2 cellular contexts compared by ENCODE assay signal in genomic region chr9:93116049-93116961, GRCh38.
TF ChIP-seq lines count a peak whose summit lies in the region.

No MANE protein-coding gene starts in this region.

TF ChIP-seq in Ishikawa, 13 proteins besides CTCF, POLR2A, EP300 and RAD21:
- TF ChIP-seq REST (IDR thresholded peaks at IDR 0.05; ENCODE audit: low read depth) (no peak), CEBPB (IDR thresholded peaks at IDR 0.05) (peak; percentile 88)
TF ChIP-seq in Ishikawa: peak in this region for 1.

TF ChIP-seq in HepG2, 621 proteins besides CTCF, POLR2A, EP300 and RAD21 (continues in another document):
- TF ChIP-seq ZNF24 (IDR thresholded peaks at IDR 0.05) (no peak), ZNF367 (CRISPR knock-in tag; IDR thresholded peaks at IDR 0.05; ENCODE audit: borderline replicate concordance) (no peak), ATF3 (CRISPR knock-in tag; IDR thresholded peaks at IDR 0.05) (peak; percentile 20; the same call in 1 of the 2 replicates), ESRRA (CRISPR knock-in tag; IDR thresholded peaks at IDR 0.05; ENCODE audit: low read depth) (peak; percentile 73; the same call in 1 of the 2 replicates), ZBED4 (CRISPR knock-in tag; IDR thresholded peaks at IDR 0.05; ENCODE audit: borderline replicate concordance) (peak; percentile 85; the same call in 1 of the 2 replicates), HINFP (CRISPR knock-in tag; IDR thresholded peaks at IDR 0.05; ENCODE audit: low read depth) (peak; percentile 33; the same call in 1 of the 2 replicates), TFAP4 (IDR thresholded peaks at IDR 0.05; ENCODE audit: borderline replicate concordance, low read depth) (peak; percentile 42; the same call in 1 of the 2 replicates), XRCC5 (optimal IDR thresholded peaks at IDR 0.05; ENCODE audit: low read length) (peak; percentile 43), ZNF280B (CRISPR knock-in tag; IDR thresholded peaks at IDR 0.05; ENCODE audit: borderline replicate concordance) (no peak; the same call in 1 of the 2 replicates), MNT (IDR thresholded peaks at IDR 0.05) (no peak), ZSCAN31 (CRISPR knock-in tag; IDR thresholded peaks at IDR 0.05; ENCODE audit: low read depth) (no peak), RXRB (CRISPR knock-in tag; IDR thresholded peaks at IDR 0.05; ENCODE audit: borderline replicate concordance) (peak; percentile 95), CENPT (CRISPR knock-in tag; IDR thresholded peaks at IDR 0.05; ENCODE audit: low read depth) (no peak), ZNF83 (CRISPR knock-in tag; IDR thresholded peaks at IDR 0.05; ENCODE audit: borderline replicate concordance) (no peak), ZBTB4 (CRISPR knock-in tag; IDR thresholded peaks at IDR 0.05; ENCODE audit: borderline replicate concordance) (no peak), ZNF597 (CRISPR knock-in tag; IDR thresholded peaks at IDR 0.05) (no peak), FOXP4 (CRISPR knock-in tag; IDR thresholded peaks at IDR 0.05) (peak; percentile 67), PATZ1 (CRISPR knock-in tag; IDR thresholded peaks at IDR 0.05) (peak; percentile 79), FOXO4 (CRISPR knock-in tag; conservative IDR thresholded peaks at IDR 0.05) (no peak), MAZ (IDR thresholded peaks at IDR 0.05; ENCODE audit: borderline replicate concordance, low read depth, low read length) (peak; percentile 26; the same call in 1 of the 2 replicates), MAZ (CRISPR knock-in tag; IDR thresholded peaks at IDR 0.05; ENCODE audit: low read depth) (peak; percentile 42; the same call in 1 of the 2 replicates), TARDBP (CRISPR knock-in tag; IDR thresholded peaks at IDR 0.05) (peak; percentile 47; the same call in 1 of the 2 replicates), ZSCAN25 (CRISPR knock-in tag; IDR thresholded peaks at IDR 0.05) (peak; percentile 99), SKIL (CRISPR knock-in tag; IDR thresholded peaks at IDR 0.05; ENCODE audit: borderline replicate concordance) (peak; percentile 60; the same call in 1 of the 2 replicates), MXD3 (CRISPR knock-in tag; IDR thresholded peaks at IDR 0.05) (peak; percentile 67; the same call in 1 of the 2 replicates), KLF13 (CRISPR knock-in tag; IDR thresholded peaks at IDR 0.05) (no peak), MAFF (IDR thresholded peaks at IDR 0.05; ENCODE audit: low read depth, low read length) (peak; percentile 85)
